Comparison of ENCODE assay signal across 1 cellular context in genomic region chr11:20362481-20362880, GRCh38.
TF ChIP-seq lines count a peak whose summit lies in the region.

No MANE protein-coding gene starts in this region.

TF ChIP-seq in K562, 482 proteins besides CTCF, POLR2A, EP300 and RAD21:
- TF ChIP-seq ZNF717 (CRISPR knock-in tag; IDR thresholded peaks at IDR 0.05) (no peak), ILK (tag; IDR thresholded peaks at IDR 0.05; ENCODE audit: borderline replicate concordance, low read depth) (no peak), RNF219 (CRISPR knock-in tag; IDR thresholded peaks at IDR 0.05) (no peak), SRSF7 (optimal IDR thresholded peaks at IDR 0.05; ENCODE audit: low read depth, low read length) (no peak), KHSRP (IDR thresholded peaks at IDR 0.05) (no peak), MXD1 (CRISPR knock-in tag; IDR thresholded peaks at IDR 0.05; ENCODE audit: borderline replicate concordance, poor library complexity, severe bottlenecking) (no peak), ZSCAN29 (IDR thresholded peaks at IDR 0.05) (no peak), NCOA4 (IDR thresholded peaks at IDR 0.05; ENCODE audit: partially characterized antibody) (no peak)
TF ChIP-seq in K562: peak in this region for 0.
